9 cellular contexts compared by ENCODE assay signal in the genomic region with DNA sequence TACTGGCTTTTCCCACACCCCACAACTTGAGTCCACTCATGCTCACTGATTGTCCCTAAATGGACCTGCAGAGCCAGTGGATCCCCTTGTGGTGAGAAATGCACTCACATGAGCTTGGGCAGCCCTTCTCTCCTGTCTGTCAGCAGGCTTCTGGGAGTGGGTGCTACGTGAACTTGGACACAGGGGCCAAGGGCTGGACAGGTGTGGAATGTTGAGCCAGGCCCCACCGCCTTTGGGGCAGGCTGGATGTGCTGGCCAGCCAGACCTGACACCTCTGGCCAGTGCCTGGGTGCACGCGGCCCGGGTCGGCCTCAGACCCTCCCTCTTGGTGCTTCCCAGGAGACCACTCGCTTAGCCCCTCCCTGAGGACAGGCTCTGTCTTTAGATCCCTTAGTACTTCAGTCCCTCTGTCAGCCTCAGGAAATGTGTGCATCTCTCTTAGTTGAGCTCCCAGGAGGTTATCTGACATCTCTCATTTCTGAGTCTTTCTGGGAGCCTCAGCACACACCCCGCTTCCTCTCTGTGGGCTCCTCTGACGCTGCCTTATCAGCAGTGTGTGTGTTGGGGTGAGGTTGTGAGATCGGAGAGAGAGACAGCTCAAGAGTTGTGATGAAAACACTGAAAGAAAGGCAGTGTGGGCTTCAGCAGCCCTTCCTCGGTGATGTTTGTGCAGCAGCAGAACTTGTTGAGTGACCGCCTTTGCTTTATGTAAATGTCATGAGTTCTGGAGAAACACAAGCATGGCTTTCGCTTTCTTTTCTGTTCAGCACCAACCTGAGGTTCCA.
DNase-seq lines count a peak whose midpoint lies in the region; ATAC-seq and TF ChIP-seq lines count a peak whose summit lies in the region.
"Had no signal": no experiment of that assay in that cellular context is flagged by ENCODE, and none has a peak within 500 bp of the region (broad histone marks: within the 10 kb centered on the region; RNA-seq: fewer than 3 reads in every experiment).

No MANE protein-coding gene starts in this region.

- H3K4me3 ChIP-seq in CD4-positive, CD25-positive, alpha-beta regulatory T cell (ENCODE audit: low read depth, low read length): peak overlapping the region; percentile 81
- no peak overlapping the region for H3K4me3 ChIP-seq in fibroblast of lung (replicated peaks in 1 of 4; ENCODE audit: control extremely low read depth in 1 of 4, insufficient read depth in 1 of 4, low read depth in 3 of 4, low read length in 4 of 4)

- H3K9me3 ChIP-seq in CD4-positive, CD25-positive, alpha-beta regulatory T cell (ENCODE audit: control insufficient read depth in 2 of 2, low read length in 2 of 2): no peaks in the 10 kb centered on the region
- no peaks in the 10 kb centered on the region for H3K9me3 ChIP-seq in fibroblast of lung (ENCODE audit: control insufficient read depth, insufficient read depth, low read depth, low read length)

- no peaks in the 10 kb centered on the region for H3K9me3 Mint-ChIP-seq in CD4-positive, CD25-positive, alpha-beta regulatory T cell
- no peaks in the 10 kb centered on the region for H3K9me3 Mint-ChIP-seq in activated CD4-positive, alpha-beta memory T cell treated with anti-CD3 and anti-CD28 coated beads for 36 hours
- H3K9me3 Mint-ChIP-seq: nephron had no signal

- DNase-seq in CD4-positive, CD25-positive, alpha-beta regulatory T cell: peak; percentile 48 to 95 (median 85)
- peak; percentile 82 for DNase-seq in activated CD4-positive, alpha-beta memory T cell treated with anti-CD3 and anti-CD28 coated beads for 36 hours
- DNase-seq in fibroblast of lung (ENCODE audit: low read depth in 2 of 2) (no peak), LoVo (ENCODE audit: low spot score) (no peak), RWPE1 (ENCODE audit: low spot score) (no peak)
- DNase-seq in stimulated activated CD4-positive, alpha-beta T cell treated with anti-CD3 and anti-CD28 coated beads, Interleukin-4, amount 100 ng/mL, for 48 hours (ENCODE audit: low read depth in 2 of 2): peak; percentile 38 to 50

- H3K27me3 ChIP-seq in CD4-positive, CD25-positive, alpha-beta regulatory T cell (ENCODE audit: control insufficient read depth, insufficient read depth, low read length): no peaks in the 10 kb centered on the region
- H3K27me3 ChIP-seq in fibroblast of lung (ENCODE audit: control insufficient read depth, insufficient read depth, low read length): no peaks in the 10 kb centered on the region

- ATAC-seq in CD4-positive, CD25-positive, alpha-beta regulatory T cell (ENCODE audit: low read depth in 2 of 2): peak; percentile 90
- ATAC-seq in GM19397 (IDR thresholded peaks at IDR 0.05; ENCODE audit: unreplicated experiment) (peak; percentile 73), HG03521 (IDR thresholded peaks at IDR 0.05; ENCODE audit: unreplicated experiment) (peak; percentile 73)

- no peaks in the 10 kb centered on the region for H3K36me3 ChIP-seq in CD4-positive, CD25-positive, alpha-beta regulatory T cell (ENCODE audit: control insufficient read depth, insufficient read depth, low read length)
- no peaks in the 10 kb centered on the region for H3K36me3 ChIP-seq in fibroblast of lung (ENCODE audit: control insufficient read depth, insufficient read depth, low read length)

- peak overlapping the region; percentile 85 to 95 (median 88) for H3K4me3 Mint-ChIP-seq in CD4-positive, CD25-positive, alpha-beta regulatory T cell
- peak overlapping the region; percentile 80 for H3K4me3 Mint-ChIP-seq in activated CD4-positive, alpha-beta memory T cell treated with anti-CD3 and anti-CD28 coated beads for 36 hours
- H3K4me3 Mint-ChIP-seq: nephron had no signal

- no peaks in the 10 kb centered on the region for H3K36me3 Mint-ChIP-seq in CD4-positive, CD25-positive, alpha-beta regulatory T cell
- H3K36me3 Mint-ChIP-seq in activated CD4-positive, alpha-beta memory T cell treated with anti-CD3 and anti-CD28 coated beads for 36 hours: peaks cover 2% of the 10 kb centered on the region

- peak overlapping the region; percentile 46 for H2AFZ ChIP-seq in fibroblast of lung (ENCODE audit: low read length)

- H3K4me2 ChIP-seq in fibroblast of lung (ENCODE audit: extremely low read depth, insufficient read depth, low read length): no peak overlapping the region

- H3K9ac ChIP-seq in fibroblast of lung (ENCODE audit: insufficient read depth, low read length): no peak overlapping the region

- peaks cover 0 to 79% (median 41%) of the 10 kb centered on the region in 4 donors for H3K4me1 Mint-ChIP-seq in CD4-positive, CD25-positive, alpha-beta regulatory T cell
- H3K4me1 Mint-ChIP-seq in activated CD4-positive, alpha-beta memory T cell treated with anti-CD3 and anti-CD28 coated beads for 36 hours (ENCODE audit: low read depth): peaks cover 47% of the 10 kb centered on the region

- H3K4me1 ChIP-seq in CD4-positive, CD25-positive, alpha-beta regulatory T cell (ENCODE audit: control insufficient read depth, insufficient read depth, low read length, poor library complexity, severe bottlenecking): peaks cover 60% of the 10 kb centered on the region
- no peaks in the 10 kb centered on the region for H3K4me1 ChIP-seq in fibroblast of lung (ENCODE audit: control insufficient read depth, extremely low read depth, insufficient read depth, low read length)

- H3K27me3 Mint-ChIP-seq in CD4-positive, CD25-positive, alpha-beta regulatory T cell: no peaks in the 10 kb centered on the region
- no peaks in the 10 kb centered on the region for H3K27me3 Mint-ChIP-seq in activated CD4-positive, alpha-beta memory T cell treated with anti-CD3 and anti-CD28 coated beads for 36 hours

- TF ChIP-seq CTCF in fibroblast of lung (conservative IDR thresholded peaks at IDR 0.05 in 1 of 2, IDR thresholded peaks at IDR 0.05 in 1 of 2; ENCODE audit: low read depth in 1 of 2, low read length in 2 of 2) (peak; percentile 4 to 14), RWPE1 (conservative IDR thresholded peaks at IDR 0.05; ENCODE audit: low read depth) (no peak)

- CTCF ChIA-PET in activated CD4-positive, alpha-beta memory T cell treated with anti-CD3 and anti-CD28 coated beads for 36 hours (lab: Charles Lee): interaction anchor here (0.6 to 3.5 kb wide), 12 partner anchors 9 to 602 kb away, joined by 3 to 36 read pairs (median 6); no protein-coding TSS in a partner anchor
- CTCF ChIA-PET in RWPE1 (lab: Yijun Ruan, JAX): interaction anchor here (0.6 to 1.2 kb wide), 4 partner anchors 9 to 71 kb away, joined by 3 to 4 read pairs (median 3); no protein-coding TSS in a partner anchor

- peak overlapping the region; percentile 86 for H3K27ac ChIP-seq in CD4-positive, CD25-positive, alpha-beta regulatory T cell (ENCODE audit: insufficient read depth, low read length, poor library complexity, severe bottlenecking)
- H3K27ac ChIP-seq in fibroblast of lung (ENCODE audit: insufficient read depth, low read length) (no peak overlapping the region), RWPE1 (no peak overlapping the region)

- no peaks in the 10 kb centered on the region for H4K20me1 ChIP-seq in fibroblast of lung (ENCODE audit: control insufficient read depth, extremely low read depth, insufficient read depth, low read length)

- intact Hi-C loops in activated CD4-positive, alpha-beta memory T cell treated with anti-CD3 and anti-CD28 coated beads for 36 hours (cut with micrococcal nuclease): loop anchor here (1.0 to 5.0 kb wide), 2 partner anchors 14 to 1146 kb away; no protein-coding TSS in a partner anchor

- POLR2A ChIA-PET in activated CD4-positive, alpha-beta memory T cell treated with anti-CD3 and anti-CD28 coated beads for 36 hours (lab: Charles Lee): interaction anchor here (0.7 to 3.7 kb wide), 7 partner anchors 9 to 41 kb away, joined by 3 to 40 read pairs (median 5); no protein-coding TSS in a partner anchor
- POLR2A ChIA-PET in RWPE1 (lab: Yijun Ruan, JAX; ENCODE audit: low non-redundant PET): interaction anchor here (0.6 kb wide), 1 partner anchor 606 kb away, joined by 3 read pairs; no protein-coding TSS in a partner anchor

- no peaks in the 10 kb centered on the region for H3K79me2 ChIP-seq in fibroblast of lung (ENCODE audit: control insufficient read depth, insufficient read depth, low read length)

- peak overlapping the region; percentile 97 to 99 (median 97) for H3K27ac Mint-ChIP-seq in CD4-positive, CD25-positive, alpha-beta regulatory T cell
- peak overlapping the region; percentile 99 for H3K27ac Mint-ChIP-seq in activated CD4-positive, alpha-beta memory T cell treated with anti-CD3 and anti-CD28 coated beads for 36 hours

Comparison
In these comparisons a context has a peak if more than half of its experiments do, and no peak if none do; other contexts are left out.
1. DNase-seq: peak in CD4-positive, CD25-positive, alpha-beta regulatory T cell (3 of 3), activated CD4-positive, alpha-beta memory T cell treated with anti-CD3 and anti-CD28 coated beads for 36 hours (single experiment) and stimulated activated CD4-positive, alpha-beta T cell treated with anti-CD3 and anti-CD28 coated beads, Interleukin-4, amount 100 ng/mL, for 48 hours (2 of 2); none in fibroblast of lung (0 of 2), LoVo (single experiment) and RWPE1 (single experiment).
2. Peak in every context shown above with its lines, with median percentiles within 50 percentile points of each other: ATAC-seq.